In genomic region chr14:59009967-59010366, GRCh38 we compare ENCODE assay signal across 37 cellular contexts.
"Had no signal": no experiment of that assay in that cellular context is flagged by ENCODE, and none has a peak within 500 bp of the region (broad histone marks: within the 10 kb centered on the region; RNA-seq: fewer than 3 reads in every experiment).

No MANE protein-coding gene starts in this region.

- H3K36me3 Mint-ChIP-seq: activated naive CD8-positive, alpha-beta T cell treated with anti-CD3 and anti-CD28 coated beads for 36 hours had no signal

- FAIRE-seq: astrocyte, TTC549 had no signal

- H3K9me3 ChIP-seq: body of pancreas had no signal

- H3K9me3 Mint-ChIP-seq: activated T-helper 17 cell treated with anti-CD3 and anti-CD28 coated beads, Interleukin-2, amount 50 U/mL, for 72 hours had no signal

- H3K27ac Mint-ChIP-seq: activated B cell treated with CpG ODN at 0.5 μM for 24 hours; activated CD4-positive, alpha-beta memory T cell treated with anti-CD3 and anti-CD28 coated beads for 36 hours; activated CD4-positive, alpha-beta T cell treated with anti-CD3 and anti-CD28 coated beads, Interleukin-2, amount 10 ng/mL, durations not matched to agents 24 days and 14 days; activated CD8-positive, alpha-beta T cell treated with anti-CD3 and anti-CD28 coated beads for 36 hours; activated naive CD4-positive, alpha-beta T cell treated with anti-CD3 and anti-CD28 coated beads for 36 hours; activated naive CD4-positive, alpha-beta T cell treated with anti-CD3 and anti-CD28 coated beads, Interleukin-2, amount 50 U/mL, for 72 hours; activated naive CD8-positive, alpha-beta T cell treated with anti-CD3 and anti-CD28 coated beads for 36 hours; activated T-cell treated with anti-CD3 and anti-CD28 coated beads, Interleukin-2, amount 50 U/mL, for 72 hours; activated T-helper 1 cell treated with anti-CD3 and anti-CD28 coated beads, Interleukin-12 subunit alpha, Interleukin-12 subunit beta, Interleukin-2, Interleukin-4 antibody, amounts not matched to agents 30 ng/mL and 10 ng/mL and 1 ng/mL, durations not matched to agents 14 hours and 24 hours and 36 hours; activated T-helper 17 cell treated with anti-CD3 and anti-CD28 coated beads, Interleukin-2, amount 50 U/mL, for 72 hours; T-helper 1 cell treated with Interleukin-12 subunit alpha and Interleukin-12 subunit beta and Interleukin-4 antibody, amounts not matched to agents 30 μg/mL and 1 μg/mL, for 36 hours; T-helper 2 cell treated with Interferon-gamma antibody and Interleukin-4, amounts not matched to agents 5 μg/mL and 100 μg/mL, for 36 hours had no signal

- H3K4me1 ChIP-seq: adrenal gland, body of pancreas, breast epithelium had no signal

- H3K4me3 Mint-ChIP-seq: activated B cell treated with CpG ODN at 0.5 μM for 24 hours; activated CD4-positive, alpha-beta memory T cell treated with anti-CD3 and anti-CD28 coated beads for 36 hours; activated CD4-positive, alpha-beta T cell treated with anti-CD3 and anti-CD28 coated beads, Interleukin-2, amount 10 ng/mL, durations not matched to agents 24 days and 14 days; activated CD8-positive, alpha-beta T cell treated with anti-CD3 and anti-CD28 coated beads for 36 hours; activated naive CD4-positive, alpha-beta T cell treated with anti-CD3 and anti-CD28 coated beads for 36 hours; activated naive CD8-positive, alpha-beta T cell treated with anti-CD3 and anti-CD28 coated beads for 36 hours; activated T-cell treated with anti-CD3 and anti-CD28 coated beads, Interleukin-2, amount 50 U/mL, for 4 hours; activated T-cell treated with anti-CD3 and anti-CD28 coated beads, Interleukin-2, amount 50 U/mL, for 72 hours; activated T-helper 1 cell treated with anti-CD3 and anti-CD28 coated beads, Interleukin-12 subunit alpha, Interleukin-12 subunit beta, Interleukin-2, Interleukin-4 antibody, amounts not matched to agents 30 ng/mL and 10 ng/mL and 1 ng/mL, durations not matched to agents 14 hours and 24 hours and 36 hours; activated T-helper 17 cell treated with anti-CD3 and anti-CD28 coated beads, Interleukin-2, amount 50 U/mL, for 72 hours; T-helper 1 cell treated with Interleukin-12 subunit alpha and Interleukin-12 subunit beta and Interleukin-4 antibody, amounts not matched to agents 30 μg/mL and 1 μg/mL, for 36 hours; T-helper 2 cell treated with Interferon-gamma antibody and Interleukin-4, amounts not matched to agents 5 μg/mL and 100 μg/mL, for 36 hours had no signal

- H3K36me3 ChIP-seq: adrenal gland, brain microvascular endothelial cell, breast epithelium had no signal

- H3K27me3 ChIP-seq: adrenal gland, body of pancreas, brain microvascular endothelial cell, breast epithelium had no signal

- DNase-seq: activated B cell treated with CpG ODN at 0.5 μM for 24 hours; activated CD4-positive, alpha-beta memory T cell treated with anti-CD3 and anti-CD28 coated beads for 36 hours; activated CD4-positive, alpha-beta T cell treated with anti-CD3 and anti-CD28 coated beads for 4 hours; activated CD4-positive, alpha-beta T cell treated with anti-CD3 and anti-CD28 coated beads, Interleukin-2, amount 10 ng/mL, durations not matched to agents 24 days and 14 days; activated CD4-positive, alpha-beta T cell treated with anti-CD3 and anti-CD28 coated beads, Interleukin-2, amount 50 U/mL, for 1 hour; activated CD4-positive, alpha-beta T cell treated with anti-CD3 and anti-CD28 coated beads, Interleukin-2, amount 50 U/mL, for 4 hours; activated CD4-positive, CD25-positive, alpha-beta regulatory T cell treated with anti-CD3 and anti-CD28 coated beads, Interleukin-2, amount 50 U/mL, for 72 hours; activated CD8-positive, alpha-beta memory T cell treated with anti-CD3 and anti-CD28 coated beads, Interleukin-2, amount 50 U/mL, for 4 hours; activated CD8-positive, alpha-beta T cell treated with anti-CD3 and anti-CD28 coated beads for 36 hours; activated effector memory CD4-positive, alpha-beta T cell treated with anti-CD3 and anti-CD28 coated beads, Interleukin-2, amount 50 U/mL, for 16 hours; activated gamma-delta T cell treated with Interleukin-2 at 50 U/mL for 16 hours; activated naive CD4-positive, alpha-beta T cell; activated naive CD4-positive, alpha-beta T cell treated with anti-CD3 and anti-CD28 coated beads for 36 hours; activated naive CD4-positive, alpha-beta T cell treated with anti-CD3 and anti-CD28 coated beads, Interleukin-2, amount 50 U/mL, for 16 hours; activated naive CD8-positive, alpha-beta T cell treated with anti-CD3 and anti-CD28 coated beads for 36 hours; activated T-cell treated with anti-CD3 and anti-CD28 coated beads for 4 hours; activated T-cell treated with anti-CD3 and anti-CD28 coated beads, Interleukin-2, amount 50 U/mL, for 1 hour; activated T-cell treated with anti-CD3 and anti-CD28 coated beads, Interleukin-2, amount 50 U/mL, for 4 hours; activated T-cell treated with anti-CD3 and anti-CD28 coated beads, Interleukin-2, amount 50 U/mL, for 72 hours; adrenal gland; amniotic stem cell; aorta; body of pancreas; brain microvascular endothelial cell; central memory CD4-positive, alpha-beta T cell; T-helper 1 cell; T-helper 2 cell; T-helper 9 cell had no signal

- H3K27me3 Mint-ChIP-seq: activated CD8-positive, alpha-beta T cell treated with anti-CD3 and anti-CD28 coated beads for 36 hours had no signal

- H3K27ac ChIP-seq: adrenal gland, body of pancreas, brain microvascular endothelial cell, breast epithelium, VCaP had no signal

- ATAC-seq: activated CD8-positive, alpha-beta T cell treated with anti-CD3 and anti-CD28 coated beads for 36 hours; activated naive CD4-positive, alpha-beta T cell treated with anti-CD3 and anti-CD28 coated beads, Interleukin-2, amount 50 U/mL, for 72 hours; activated T-cell treated with anti-CD3 and anti-CD28 coated beads, Interleukin-2, amount 50 U/mL, for 4 hours; activated T-cell treated with anti-CD3 and anti-CD28 coated beads, Interleukin-2, amount 50 U/mL, for 72 hours; activated T-helper 17 cell treated with anti-CD3 and anti-CD28 coated beads, Interleukin-2, amount 50 U/mL, for 72 hours; body of pancreas had no signal

- H3K4me3 ChIP-seq: adrenal gland, body of pancreas, breast epithelium had no signal

- H3K4me1 Mint-ChIP-seq: activated B cell treated with CpG ODN at 0.5 μM for 24 hours; activated CD4-positive, alpha-beta T cell treated with anti-CD3 and anti-CD28 coated beads, Interleukin-2, amount 10 ng/mL, durations not matched to agents 24 days and 14 days; activated naive CD8-positive, alpha-beta T cell treated with anti-CD3 and anti-CD28 coated beads for 36 hours; activated T-helper 17 cell treated with anti-CD3 and anti-CD28 coated beads, Interleukin-2, amount 50 U/mL, for 72 hours had no signal
